In the genomic region with DNA sequence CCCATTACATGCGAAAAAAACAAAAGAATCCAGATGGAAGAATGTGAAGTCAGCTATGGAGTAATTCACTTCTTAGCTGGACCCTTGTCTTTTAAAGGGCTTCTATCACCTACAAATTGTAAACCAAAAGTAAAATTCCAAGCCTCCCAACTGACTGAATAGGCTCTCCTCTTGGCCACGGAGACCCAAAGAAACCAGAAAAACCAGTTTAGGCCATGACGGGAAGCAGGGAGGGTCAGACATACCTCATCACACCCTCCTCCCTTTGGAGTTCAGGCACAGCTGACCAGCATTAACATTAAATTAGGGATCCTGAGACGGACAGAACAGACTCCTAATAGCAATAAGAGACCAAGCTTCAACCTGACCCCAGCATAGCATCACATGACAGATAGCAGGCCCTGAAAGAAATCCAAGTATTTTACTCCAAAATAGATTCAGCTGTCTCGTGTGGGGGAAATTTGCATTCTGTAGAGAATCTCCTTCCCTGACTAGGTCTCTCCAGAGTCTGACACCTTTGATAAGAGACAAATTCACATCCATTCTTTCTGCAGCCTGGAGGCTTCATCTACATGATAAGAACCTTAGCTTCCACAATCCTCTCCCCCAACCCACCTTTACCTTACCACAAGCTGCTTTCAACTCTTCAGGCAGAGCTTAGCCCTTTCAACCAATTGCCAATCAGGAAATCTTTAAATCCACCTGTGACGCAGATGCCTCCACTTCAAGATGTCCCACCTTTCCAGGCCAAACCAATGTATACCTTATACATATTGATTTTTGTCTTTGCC, we compare ENCODE assay signal across 10 cellular contexts.
DNase-seq lines count a peak whose midpoint lies in the region; ATAC-seq, FAIRE-seq and TF ChIP-seq lines count a peak whose summit lies in the region.
"Had no signal": no experiment of that assay in that cellular context is flagged by ENCODE, and none has a peak within 500 bp of the region (broad histone marks: within the 10 kb centered on the region; RNA-seq: fewer than 3 reads in every experiment).

No MANE protein-coding gene starts in this region.

- no peaks in the 10 kb centered on the region for H3K36me3 ChIP-seq in liver (ENCODE audit: control insufficient read depth in 4 of 4, insufficient read depth in 3 of 4, low read depth in 1 of 4, low read length in 3 of 4)
- H3K36me3 ChIP-seq in HepG2 (replicated peaks in 1 of 2; ENCODE audit: control insufficient read depth in 1 of 2, insufficient read depth in 2 of 2, low read length in 2 of 2), result no peaks in the 10 kb centered on the region
- H3K36me3 ChIP-seq in bronchial epithelial cell (ENCODE audit: control insufficient read depth, insufficient read depth, low read length), result no peaks in the 10 kb centered on the region
- H3K36me3 ChIP-seq in mesendoderm (ENCODE audit: control insufficient read depth, insufficient read depth, low read length), result no peaks in the 10 kb centered on the region

- 86% methylated on average over 6 of the region's 6 CpGs for WGBS in liver
- 82% methylated on average over 6 of the region's 6 CpGs for WGBS in HepG2 (ENCODE audit: low lambda C conversion rate)
- WGBS in mesendoderm (ENCODE audit: extremely low coverage, insufficient coverage, low lambda C conversion rate), result no CpG with 5 or more reads among the region's 6 CpGs

- H3K4me3 ChIP-seq in liver (ENCODE audit: low read depth in 1 of 3, low read length in 3 of 3), result no peak overlapping the region
- H3K4me3 ChIP-seq in HepG2 (replicated peaks in 1 of 3; ENCODE audit: insufficient read depth in 1 of 3, low read depth in 2 of 3, low read length in 3 of 3), result no peak overlapping the region
- H3K4me3 ChIP-seq in bronchial epithelial cell (ENCODE audit: low read depth, low read length), result no peak overlapping the region
- no peak overlapping the region for H3K4me3 ChIP-seq in mesendoderm (ENCODE audit: low read length)

- H3K4me1 ChIP-seq in liver (ENCODE audit: control insufficient read depth in 4 of 4, insufficient read depth in 4 of 4, low read length in 3 of 4) (peaks cover 4 to 11% (median 8%) of the 10 kb centered on the region in 4 donors), HepG2 (ENCODE audit: insufficient read depth, low read length) (peaks cover 47% of the 10 kb centered on the region), mesendoderm (ENCODE audit: control insufficient read depth, low read depth, low read length) (peaks cover 31% of the 10 kb centered on the region)

- in situ Hi-C loops in HepG2 (cut with HindIII; ENCODE audit: extremely low pct_ligation_motif_present, low pct_unique_long_range_greater_than_20kb), result no loop called here

- H3K27ac ChIP-seq in liver (ENCODE audit: low read depth in 1 of 2, low read length in 2 of 2) (peak overlapping the region in 1 of 2 donors; percentile 6), HepG2 (ENCODE audit: extremely low read length, insufficient read depth, low read length) (no peak overlapping the region), mesendoderm (ENCODE audit: low read depth, low read length) (peak overlapping the region; percentile 82)

- H2AK5ac ChIP-seq in mesendoderm (ENCODE audit: low read length), result no peak overlapping the region

- DNase-seq in HepG2 (ENCODE audit: low spot score) (no peak), bronchial epithelial cell (ENCODE audit: low read depth) (peak; percentile 83), mesendoderm (peak; percentile 99), activated gamma-delta T cell treated with Interleukin-2 at 50 U/mL for 16 hours (no peak)
- no peak for DNase-seq in stimulated activated CD4-positive, alpha-beta T cell treated with anti-CD3 and anti-CD28 coated beads, Interleukin-15, amount 100 ng/mL, for 24 hours
- DNase-seq: activated B cell treated with CpG ODN at 0.5 μM for 24 hours, MV-4-11 had no signal

- peak overlapping the region; percentile 64 for H2BK120ac ChIP-seq in mesendoderm (ENCODE audit: low read depth, low read length)

- no peak overlapping the region for H3K4ac ChIP-seq in mesendoderm (ENCODE audit: low read depth, low read length)

- H3K9ac ChIP-seq in liver (ENCODE audit: low read depth in 1 of 2, low read length in 2 of 2) (no peak overlapping the region), HepG2 (ENCODE audit: insufficient read depth, low read depth, low read length) (no peak overlapping the region), mesendoderm (ENCODE audit: low read length) (peak overlapping the region; percentile 43)

- peak overlapping the region; percentile 94 for H3K18ac ChIP-seq in mesendoderm (ENCODE audit: low read length)

- H3K4me2 ChIP-seq in HepG2 (ENCODE audit: low read depth, low read length) (no peak overlapping the region), mesendoderm (ENCODE audit: low read length) (peak overlapping the region; percentile 18)

- no peaks in the 10 kb centered on the region for H3K79me2 ChIP-seq in HepG2 (ENCODE audit: insufficient read depth, low read length)
- H3K79me2 ChIP-seq in mesendoderm (ENCODE audit: control insufficient read depth, insufficient read depth, low read length), result no peaks in the 10 kb centered on the region

- POLR2A ChIA-PET in HepG2 (lab: Yijun Ruan, JAX), result no interaction called here

- H4K5ac ChIP-seq in mesendoderm (ENCODE audit: low read length), result no peak overlapping the region

- no peak for TF ChIP-seq CTCF in liver (IDR thresholded peaks at IDR 0.05; ENCODE audit: low read depth, low read length, missing input control)
- no peak for TF ChIP-seq CTCF in HepG2 (CRISPR knock-in tag; IDR thresholded peaks at IDR 0.05)
- no peak for TF ChIP-seq CTCF in bronchial epithelial cell (IDR thresholded peaks at IDR 0.05; ENCODE audit: insufficient read depth, low read length, severe bottlenecking)

- no peak overlapping the region for H2BK15ac ChIP-seq in mesendoderm (replicated peaks; ENCODE audit: low read depth)

- intact Hi-C loops in HepG2 (cut with micrococcal nuclease; ENCODE audit: unreplicated experiment), result no loop called here

- CTCF ChIA-PET in HepG2 (lab: Yijun Ruan, JAX; ENCODE audit: low intra/inter-chr PET ratio, low total read pairs), result no interaction called here

- no peaks in the 10 kb centered on the region for H3K79me1 ChIP-seq in mesendoderm (ENCODE audit: low read length)

- no TSS peak for BruUV-seq in HepG2 (replicated peaks; lab: Mats Ljungman, UMichigan)

- H2AFZ ChIP-seq in HepG2 (ENCODE audit: low read length), result no peak overlapping the region

- TF ChIP-seq RAD21 in liver (IDR thresholded peaks at IDR 0.05), result no peak
- TF ChIP-seq RAD21 in HepG2 (CRISPR knock-in tag; IDR thresholded peaks at IDR 0.05), result no peak

- no peaks in the 10 kb centered on the region for H4K20me1 ChIP-seq in HepG2 (ENCODE audit: insufficient read depth, low read length)

- H3K27me3 ChIP-seq in liver (ENCODE audit: control insufficient read depth in 4 of 4, insufficient read depth in 4 of 4, low read length in 3 of 4), result no peaks in the 10 kb centered on the region
- no peaks in the 10 kb centered on the region for H3K27me3 ChIP-seq in HepG2 (ENCODE audit: control insufficient read depth in 1 of 2, insufficient read depth in 2 of 2, low read length in 2 of 2)
- no peaks in the 10 kb centered on the region for H3K27me3 ChIP-seq in bronchial epithelial cell (ENCODE audit: control insufficient read depth, insufficient read depth, low read length)
- H3K27me3 ChIP-seq in mesendoderm (ENCODE audit: insufficient read depth, low read length, poor library complexity), result no peaks in the 10 kb centered on the region

- H4K8ac ChIP-seq in mesendoderm (ENCODE audit: low read depth, low read length), result no peak overlapping the region

- H2BK5ac ChIP-seq in mesendoderm (ENCODE audit: low read length), result peak overlapping the region; percentile 96

- no peak for TF ChIP-seq POLR2A in HepG2 (IDR thresholded peaks at IDR 0.05; ENCODE audit: insufficient read depth in 1 of 2, low read depth in 2 of 2, low read length in 2 of 2)

- FAIRE-seq in HepG2 (lab: Jason Lieb, UNC) (no peak), bronchial epithelial cell (lab: Jason Lieb, UNC) (no peak)

- TF ChIP-seq EP300 in HepG2 (IDR thresholded peaks at IDR 0.05; ENCODE audit: low read depth in 2 of 2, low read length in 2 of 2), result no peak
- TF ChIP-seq EP300 in HepG2 (CRISPR knock-in tag; IDR thresholded peaks at IDR 0.05; ENCODE audit: borderline replicate concordance), result no peak

- H3K56ac ChIP-seq in mesendoderm (ENCODE audit: low read length), result peak overlapping the region; percentile 73

- H3K9me3 ChIP-seq in liver (ENCODE audit: control insufficient read depth in 4 of 4, low read length in 3 of 4) (no peaks in the 10 kb centered on the region), HepG2 (ENCODE audit: low read length) (peaks cover 7% of the 10 kb centered on the region; the same call in 1 of the 2 replicates)

- ATAC-seq in HepG2 (no peak), HG03097 (IDR thresholded peaks at IDR 0.05; ENCODE audit: low FRiP score, unreplicated experiment) (no peak), HG03175 (IDR thresholded peaks at IDR 0.05; ENCODE audit: unreplicated experiment) (no peak)

- H3K23ac ChIP-seq in mesendoderm (ENCODE audit: low read length), result no peak overlapping the region

TF ChIP-seq in liver, 16 proteins besides CTCF, POLR2A, EP300 and RAD21:
- peak; percentile 49 for TF ChIP-seq SP1 (IDR thresholded peaks at IDR 0.05)
- TF ChIP-seq FOXA1 (IDR thresholded peaks at IDR 0.05), result no peak

TF ChIP-seq in HepG2, 621 proteins besides CTCF, POLR2A, EP300 and RAD21:
- no peak for TF ChIP-seq RFX1 (IDR thresholded peaks at IDR 0.05)
- TF ChIP-seq ZNF550 (CRISPR knock-in tag; IDR thresholded peaks at IDR 0.05; ENCODE audit: borderline replicate concordance), result no peak
- TF ChIP-seq TCF7L2 (IDR thresholded peaks at IDR 0.05; ENCODE audit: low read depth, low read length), result no peak
- TF ChIP-seq ZNF10 (CRISPR knock-in tag; IDR thresholded peaks at IDR 0.05; ENCODE audit: borderline replicate concordance, low read depth), result no peak

Comparison
In these comparisons a context has a peak if more than half of its experiments do, and no peak if none do; other contexts are left out.
1. DNase-seq: peak in bronchial epithelial cell (single experiment) and mesendoderm (single experiment); none in HepG2 (single experiment), stimulated activated CD4-positive, alpha-beta T cell treated with anti-CD3 and anti-CD28 coated beads, Interleukin-15, amount 100 ng/mL, for 24 hours (single experiment) and activated gamma-delta T cell treated with Interleukin-2 at 50 U/mL for 16 hours (single experiment).